In the genomic region with DNA sequence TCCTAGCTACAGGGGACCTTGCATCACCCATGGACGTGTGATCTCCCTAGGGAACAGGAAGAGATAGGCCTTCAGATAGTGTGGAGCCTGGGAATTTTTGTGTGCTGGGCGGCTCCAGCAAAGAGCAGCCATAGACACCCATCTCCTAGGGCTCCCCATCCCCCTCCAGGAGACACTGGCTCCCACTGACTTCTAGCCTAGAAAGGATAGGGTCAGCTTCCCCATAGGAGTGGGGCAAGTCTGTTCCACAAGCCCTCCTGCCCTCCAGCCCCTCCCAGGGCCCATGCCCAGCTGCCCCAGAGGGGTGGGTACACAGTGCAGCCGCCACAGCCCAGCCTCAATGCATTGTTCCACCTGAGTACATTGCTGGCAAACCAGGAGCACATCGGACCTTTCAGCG, we compare ENCODE assay signal across 32 cellular contexts. TPM values are rescaled to one million over a fixed set of nuclear protein-coding genes. Genes with fewer than 3 reads are reported as not detected.
"Had no signal": no experiment of that assay in that cellular context is flagged by ENCODE, and none has a peak within 500 bp of the region (broad histone marks: within the 10 kb centered on the region; RNA-seq: fewer than 3 reads in every experiment).

No MANE protein-coding gene starts in this region.

- DNase-seq: dermis blood vessel endothelial cell; dorsolateral prefrontal cortex; effector CD4-positive, alpha-beta T cell; effector memory CD4-positive, alpha-beta T cell; esophagus squamous epithelium; foreskin fibroblast; foreskin melanocyte; gastrocnemius medialis; glutamatergic neuron; head of caudate nucleus; heart right ventricle; hippocampal formation; left cardiac atrium; left ventricle myocardium superior; lower lobe of right lung; mesenchymal stem cell; mucosa of descending colon had no signal

- FAIRE-seq: colon, endothelial cell of umbilical vein, islet of Langerhans, keratinocyte had no signal

- H3K4me1 Mint-ChIP-seq: mesothelial cell of epicardium had no signal

- H3K9me3 ChIP-seq: esophagus squamous epithelium, gastrocnemius medialis, heart right ventricle, left lung, lower lobe of right lung, mucosa of descending colon had no signal

- ATAC-seq: gastrocnemius medialis, heart right ventricle, left cardiac atrium, left lung, left ventricle myocardium superior, mucosa of descending colon had no signal

- H3K27ac Mint-ChIP-seq: mesothelial cell of epicardium had no signal

- H3K4me3 Mint-ChIP-seq: mesothelial cell of epicardium had no signal

- H3K27ac ChIP-seq: coronary artery, dorsolateral prefrontal cortex, esophagus squamous epithelium, gastrocnemius medialis, heart right ventricle, left lung, lower lobe of right lung had no signal

- H3K36me3 Mint-ChIP-seq: mesothelial cell of epicardium had no signal

- H3K4me1 ChIP-seq: esophagus squamous epithelium, gastrocnemius medialis, heart right ventricle, left lung, lower lobe of right lung had no signal

- H3K36me3 ChIP-seq: esophagus squamous epithelium, gastrocnemius medialis, heart right ventricle, left lung, lower lobe of right lung had no signal

- H3K4me3 ChIP-seq: coronary artery, dorsolateral prefrontal cortex, esophagus squamous epithelium, gastrocnemius medialis, heart right ventricle, left lung, lower lobe of right lung, mucosa of descending colon had no signal

RNA-seq across cellular contexts. Expression of gene LALBA, which starts 16.5 kb away (rescaled TPM):
- total RNA-seq: cerebellum, dermis blood vessel endothelial cell, endothelial cell of umbilical vein, epithelial cell of proximal tubule, esophagus squamous epithelium, gastrocnemius medialis, glomerular endothelial cell, heart right ventricle, kidney epithelial cell, left cardiac atrium, left lung, left ventricle myocardium superior, lower leg skin, lower lobe of right lung, lung microvascular endothelial cell, mesenteric fat pad, mesothelial cell of epicardium, mucosa of descending colon had no signal
- polyA plus RNA-seq: endothelial cell of umbilical vein, esophagus, heart right ventricle, keratinocyte had no signal
